In the genomic region with DNA sequence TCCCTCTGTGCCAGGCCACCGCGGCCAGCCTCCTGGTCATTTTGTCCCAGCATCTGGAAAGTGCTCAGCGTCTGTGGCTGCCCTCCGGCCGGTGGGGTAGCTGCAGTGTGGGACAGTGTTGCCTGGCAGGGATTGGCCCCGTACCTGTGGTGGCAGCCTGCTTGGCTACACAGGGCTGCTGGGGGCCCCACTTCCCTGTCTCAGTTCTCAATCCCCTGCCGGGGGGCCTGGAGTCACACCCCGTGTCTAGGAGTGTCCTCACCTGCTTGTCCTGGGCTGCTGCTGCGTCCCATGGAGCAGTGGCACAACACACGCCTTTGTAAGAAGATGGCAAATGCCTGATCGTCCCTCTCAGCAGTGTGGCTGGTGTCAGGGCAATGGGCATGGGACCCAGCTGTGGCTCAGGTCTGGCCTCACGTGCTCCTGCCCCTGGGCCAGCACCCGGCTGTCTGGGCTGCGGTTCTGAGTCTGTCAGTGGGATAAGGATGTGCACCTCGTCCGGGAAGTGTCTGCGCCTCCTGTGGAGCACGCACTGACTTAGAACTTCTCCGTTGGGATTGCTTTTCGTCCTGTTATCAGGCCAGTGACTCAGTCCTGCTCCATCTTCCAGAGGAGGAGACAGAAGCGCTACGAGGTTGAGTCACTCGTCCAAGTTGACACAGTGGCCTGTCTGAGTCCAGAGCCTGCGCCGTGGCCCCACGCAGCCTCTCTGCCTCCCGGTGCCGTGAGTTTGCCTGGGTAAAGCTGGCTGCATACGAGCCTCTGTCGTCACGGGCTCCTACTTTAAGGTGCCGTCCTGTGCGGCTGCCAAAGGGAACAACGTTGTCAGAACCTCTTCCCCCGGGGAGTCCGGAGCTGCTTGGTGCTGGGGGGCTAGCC, we compare ENCODE assay signal across 14 cellular contexts. TPM values are rescaled to one million over a fixed set of nuclear protein-coding genes. Genes with fewer than 3 reads are reported as not detected.
DNase-seq lines count a peak whose midpoint lies in the region; ATAC-seq and TF ChIP-seq lines count a peak whose summit lies in the region.
"Had no signal": no experiment of that assay in that cellular context is flagged by ENCODE, and none has a peak within 500 bp of the region (broad histone marks: within the 10 kb centered on the region; RNA-seq: fewer than 3 reads in every experiment).

No MANE protein-coding gene starts in this region.

- no peak for TF ChIP-seq POLR2A in right lobe of liver (IDR thresholded peaks at IDR 0.05)

- H3K4me3 ChIP-seq in left ventricle myocardium inferior, result no peak overlapping the region
- H3K4me3 ChIP-seq in astrocyte of the spinal cord (ENCODE audit: low read depth, low read length), result no peak overlapping the region
- no peak overlapping the region for H3K4me3 ChIP-seq in right lobe of liver

- DNase-seq in Right ventricle myocardium inferior (ENCODE audit: missing footprints), result peak; percentile 64
- no peak for DNase-seq in left ventricle myocardium inferior
- DNase-seq in astrocyte of the spinal cord (ENCODE audit: low read depth, low spot score), result peak; percentile 67
- DNase-seq in right lobe of liver, result peak in 2 of 3 donors; percentile 44 to 51
- DNase-seq in CD1c-positive myeloid dendritic cell (ENCODE audit: extremely low spot score), result no peak
- no peak for DNase-seq in NCI-H526 (lab: John Stamatoyannopoulos, UW)
- no peak for DNase-seq in hippocampal formation (lab: John Stamatoyannopoulos, UW)
- DNase-seq: AML-193, NCI-H774 had no signal

- H3K9me3 ChIP-seq in left ventricle myocardium inferior (replicated peaks), result no peaks in the 10 kb centered on the region
- no peaks in the 10 kb centered on the region for H3K9me3 ChIP-seq in right lobe of liver

- TF ChIP-seq CTCF in left ventricle myocardium inferior (IDR thresholded peaks at IDR 0.05; ENCODE audit: borderline replicate concordance), result no peak
- TF ChIP-seq CTCF in astrocyte of the spinal cord (IDR thresholded peaks at IDR 0.05; ENCODE audit: low read depth, low read length), result no peak
- TF ChIP-seq CTCF in right lobe of liver (IDR thresholded peaks at IDR 0.05), result no peak

- WGBS in right lobe of liver (ENCODE audit: insufficient coverage, low coverage, low lambda C conversion rate, missing lambda C conversion rate), result 86% methylated on average over 8 of the region's 36 CpGs

- in situ Hi-C loops in astrocyte of the spinal cord (cut with HindIII; ENCODE audit: low sequenced_read_pairs), result no loop called here

- ATAC-seq in Right ventricle myocardium inferior (peak; percentile 24), right lobe of liver (no peak), HG03469 (IDR thresholded peaks at IDR 0.05; ENCODE audit: unreplicated experiment) (no peak)
- ATAC-seq: activated T-helper 17 cell treated with anti-CD3 and anti-CD28 coated beads, Interleukin-2, amount 50 U/mL, for 72 hours had no signal

- H3K27me3 ChIP-seq in left ventricle myocardium inferior (ENCODE audit: low read depth) (peaks cover 8% of the 10 kb centered on the region), right lobe of liver (no peaks in the 10 kb centered on the region)

- H3K27ac ChIP-seq in left ventricle myocardium inferior (replicated peaks) (no peak overlapping the region), right lobe of liver (no peak overlapping the region)

- H3K4me1 ChIP-seq in left ventricle myocardium inferior (peaks cover 12% of the 10 kb centered on the region), right lobe of liver (peaks cover 0 to 13% (median 8%) of the 10 kb centered on the region in 4 donors)

- H3K36me3 ChIP-seq in left ventricle myocardium inferior (no peaks in the 10 kb centered on the region), right lobe of liver (no peaks in the 10 kb centered on the region)

- intact Hi-C loops in Right ventricle myocardium inferior (cut with DNase I), result no loop called here
- intact Hi-C loops in left ventricle myocardium inferior (cut with micrococcal nuclease), result no loop called here
- intact Hi-C loops in right lobe of liver (cut with DNase I), result no loop called here

RNA-seq across cellular contexts. Expression of a gene that starts 41.0 kb away (rescaled TPM):
- not detected for total RNA-seq in Right ventricle myocardium inferior
- total RNA-seq in left ventricle myocardium inferior, result not detected
- total RNA-seq in right lobe of liver, result 10 to 100 TPM in 2 of 6 experiments, under 1 TPM in 2, not detected in 2; 0.80 to 17.2 (median 5.7) TPM
- total RNA-seq: activated T-helper 17 cell treated with anti-CD3 and anti-CD28 coated beads, Interleukin-2, amount 50 U/mL, for 72 hours; dermis microvascular lymphatic vessel endothelial cell; natural killer cell treated with Interleukin-12 subunit alpha and Interleukin-12 subunit beta and Interleukin-15 and Interleukin-18, amount 100 ng/mL, for 72 hours; urinary bladder had no signal

Comparison
In these comparisons a context has a peak if more than half of its experiments do, and no peak if none do; other contexts are left out.
1. DNase-seq: peak in Right ventricle myocardium inferior (single experiment), astrocyte of the spinal cord (single experiment) and right lobe of liver (2 of 3); none in left ventricle myocardium inferior (single experiment), CD1c-positive myeloid dendritic cell (single experiment), NCI-H526 (0 of 2) and hippocampal formation (0 of 2).